ENCODE assay signal across 1 cellular context in genomic region chr14:37874429-37875109, GRCh38.
TF ChIP-seq lines count a peak whose summit lies in the region.

No MANE protein-coding gene starts in this region.

TF ChIP-seq in GM23338, 12 proteins besides CTCF, POLR2A, EP300 and RAD21 (continued from another document):
- TF ChIP-seq ZNF462 (CRISPR knock-in tag; IDR thresholded peaks at IDR 0.05) (no peak), NANOG (IDR thresholded peaks at IDR 0.05; ENCODE audit: borderline replicate concordance) (no peak), EZH2phosphoT487 (IDR thresholded peaks at IDR 0.05; ENCODE audit: unreplicated experiment) (no peak), JUNB (IDR thresholded peaks at IDR 0.05; ENCODE audit: unreplicated experiment) (no peak), EZH2 (IDR thresholded peaks at IDR 0.05; ENCODE audit: low read depth, unreplicated experiment) (no peak), ZNF331 (CRISPR knock-in tag; IDR thresholded peaks at IDR 0.05; ENCODE audit: low read depth) (no peak), STAT1 (IDR thresholded peaks at IDR 0.05; ENCODE audit: unreplicated experiment) (no peak)
